In genomic region chr9:4793412-4794005, GRCh38 we compare ENCODE assay signal across 8 cellular contexts. TPM values are rescaled to one million over a fixed set of nuclear protein-coding genes. Genes with fewer than 3 reads are reported as not detected.
DNase-seq lines count a peak whose midpoint lies in the region; ATAC-seq and TF ChIP-seq lines count a peak whose summit lies in the region.

No MANE protein-coding gene starts in this region.

- H3K9me2 ChIP-seq in hepatocyte (replicated peaks; ENCODE audit: insufficient read depth): no peaks in the 10 kb centered on the region

- CTCF ChIA-PET in activated CD8-positive, alpha-beta memory T cell treated with anti-CD3 and anti-CD28 coated beads, Interleukin-2, amount 10 ng/mL, durations not matched to agents 7 days and 5 days (lab: Charles Lee): interaction anchor here (0.9 to 3.0 kb wide), 11 partner anchors 24 to 797 kb away, joined by 3 to 14 read pairs (median 4); partner anchors contain the start of gene JAK2

- no peak for ATAC-seq in activated CD8-positive, alpha-beta memory T cell treated with anti-CD3 and anti-CD28 coated beads, Interleukin-2, amount 10 ng/mL, durations not matched to agents 7 days and 5 days

- no peak for DNase-seq in activated CD8-positive, alpha-beta memory T cell treated with anti-CD3 and anti-CD28 coated beads, Interleukin-2, amount 10 ng/mL, durations not matched to agents 7 days and 5 days
- no peak for DNase-seq in activated CD8-positive, alpha-beta memory T cell treated with anti-CD3 and anti-CD28 coated beads for 24 hours
- DNase-seq in WERI-Rb-1 (no peak), hepatocyte (ENCODE audit: low spot score) (no peak), dermis blood vessel endothelial cell (no peak), cortex of kidney (lab: John Stamatoyannopoulos, UW) (no peak), superior temporal gyrus (ENCODE audit: extremely low spot score) (no peak)

- no peak for TF ChIP-seq CTCF in WERI-Rb-1 (IDR thresholded peaks at IDR 0.05; ENCODE audit: low read depth, low read length)
- TF ChIP-seq CTCF in hepatocyte (IDR thresholded peaks at IDR 0.05; ENCODE audit: poor library complexity): no peak

- H3K79me2 ChIP-seq in hepatocyte: peaks cover 51% of the 10 kb centered on the region

- H3K9ac ChIP-seq in skeletal muscle tissue (ENCODE audit: low read depth in 1 of 3, low read length in 3 of 3): peak overlapping the region; percentile 91 to 97 (median 96)

- peaks cover 34% of the 10 kb centered on the region for H3K4me1 Mint-ChIP-seq in activated CD8-positive, alpha-beta memory T cell treated with anti-CD3 and anti-CD28 coated beads, Interleukin-2, amount 10 ng/mL, durations not matched to agents 7 days and 5 days

- H3K27me3 Mint-ChIP-seq in activated CD8-positive, alpha-beta memory T cell treated with anti-CD3 and anti-CD28 coated beads, Interleukin-2, amount 10 ng/mL, durations not matched to agents 7 days and 5 days: no peaks in the 10 kb centered on the region

- H3K4me3 Mint-ChIP-seq in activated CD8-positive, alpha-beta memory T cell treated with anti-CD3 and anti-CD28 coated beads, Interleukin-2, amount 10 ng/mL, durations not matched to agents 7 days and 5 days: peak overlapping the region; percentile 96

- H3K4me1 ChIP-seq in hepatocyte (ENCODE audit: insufficient read depth) (peaks cover 11% of the 10 kb centered on the region), skeletal muscle tissue (ENCODE audit: control insufficient read depth in 3 of 3, insufficient read depth in 3 of 3, low read length in 3 of 3) (peaks cover 30 to 45% (median 36%) of the 10 kb centered on the region in 3 donors)

- H3K27ac Mint-ChIP-seq in activated CD8-positive, alpha-beta memory T cell treated with anti-CD3 and anti-CD28 coated beads, Interleukin-2, amount 10 ng/mL, durations not matched to agents 7 days and 5 days: peak overlapping the region; percentile 93

- H3K4me3 ChIP-seq in WERI-Rb-1 (ENCODE audit: low read depth, low read length) (peak overlapping the region; percentile 66), hepatocyte (peak overlapping the region; percentile 69), skeletal muscle tissue (ENCODE audit: low read length in 3 of 3) (peak overlapping the region; percentile 86 to 96 (median 96))

- H3K27ac ChIP-seq in WERI-Rb-1 (peak overlapping the region; percentile 82), hepatocyte (peak overlapping the region; percentile 90), skeletal muscle tissue (ENCODE audit: low read depth, low read length) (peak overlapping the region; percentile 97)

- no peaks in the 10 kb centered on the region for H3K9me3 ChIP-seq in WERI-Rb-1 (ENCODE audit: severe bottlenecking)
- H3K9me3 ChIP-seq in hepatocyte (ENCODE audit: low read depth): no peaks in the 10 kb centered on the region
- H3K9me3 ChIP-seq in skeletal muscle tissue (ENCODE audit: control insufficient read depth in 3 of 3, low read length in 3 of 3): no peaks in the 10 kb centered on the region

- H4K20me1 ChIP-seq in hepatocyte (ENCODE audit: insufficient read depth, poor library complexity, severe bottlenecking): peaks cover 3% of the 10 kb centered on the region

- H3K9me3 Mint-ChIP-seq in activated CD8-positive, alpha-beta memory T cell treated with anti-CD3 and anti-CD28 coated beads, Interleukin-2, amount 10 ng/mL, durations not matched to agents 7 days and 5 days (ENCODE audit: low read depth): no peaks in the 10 kb centered on the region

- H3K27me3 ChIP-seq in WERI-Rb-1 (ENCODE audit: insufficient read depth, low read depth, severe bottlenecking) (no peaks in the 10 kb centered on the region), hepatocyte (no peaks in the 10 kb centered on the region), skeletal muscle tissue (ENCODE audit: control insufficient read depth in 3 of 3, insufficient read depth in 3 of 3, low read length in 3 of 3) (no peaks in the 10 kb centered on the region)

- peaks cover 4% of the 10 kb centered on the region for H3K36me3 Mint-ChIP-seq in activated CD8-positive, alpha-beta memory T cell treated with anti-CD3 and anti-CD28 coated beads, Interleukin-2, amount 10 ng/mL, durations not matched to agents 7 days and 5 days

- WGBS in hepatocyte (ENCODE audit: low lambda C conversion rate, missing lambda C conversion rate): 4% methylated on average over 18 of the region's 26 CpGs

- peak overlapping the region; percentile 78 for H2AFZ ChIP-seq in hepatocyte

- peak overlapping the region; percentile 88 for H3K4me2 ChIP-seq in hepatocyte

- H3K36me3 ChIP-seq in WERI-Rb-1: no peaks in the 10 kb centered on the region
- H3K36me3 ChIP-seq in hepatocyte (replicated peaks; ENCODE audit: insufficient read depth, low read depth): no peaks in the 10 kb centered on the region
- no peaks in the 10 kb centered on the region for H3K36me3 ChIP-seq in skeletal muscle tissue (ENCODE audit: control insufficient read depth in 3 of 3, insufficient read depth in 3 of 3, low read length in 3 of 3)

RNA-seq across cellular contexts. Expression of gene RCL1, which starts 0.8 kb away (rescaled TPM):
- total RNA-seq in activated CD8-positive, alpha-beta memory T cell treated with anti-CD3 and anti-CD28 coated beads, Interleukin-2, amount 10 ng/mL, durations not matched to agents 7 days and 5 days: 10 to 100 TPM; 14.3 to 20.2 TPM
- 25.6 and 38.9 TPM in 2 replicates for total RNA-seq in hepatocyte
- polyA plus RNA-seq in hepatocyte: 20.9 and 30.1 TPM in 2 replicates
- 33.9 TPM for total RNA-seq in skeletal muscle tissue
- total RNA-seq in dermis blood vessel endothelial cell: 10.4 and 12.1 TPM in 2 replicates

RNA-seq across cellular contexts. Expression of gene AK3, which starts 52.5 kb away (rescaled TPM):
- total RNA-seq in activated CD8-positive, alpha-beta memory T cell treated with anti-CD3 and anti-CD28 coated beads, Interleukin-2, amount 10 ng/mL, durations not matched to agents 7 days and 5 days: 10 to 100 TPM; 35.6 to 35.8 TPM
- total RNA-seq in hepatocyte (121 and 141 TPM in 2 replicates), skeletal muscle tissue (18.3 TPM), dermis blood vessel endothelial cell (65.0 and 82.0 TPM in 2 replicates)
- 72.6 and 102 TPM in 2 replicates for polyA plus RNA-seq in hepatocyte
